ENCODE assay signal across 27 cellular contexts in genomic region chr15:68469162-68470048, GRCh38. TPM values are rescaled to one million over a fixed set of nuclear protein-coding genes. Genes with fewer than 3 reads are reported as not detected.
DNase-seq lines count a peak whose midpoint lies in the region; ATAC-seq and TF ChIP-seq lines count a peak whose summit lies in the region.
"Had no signal": no experiment of that assay in that cellular context is flagged by ENCODE, and none has a peak within 500 bp of the region (broad histone marks: within the 10 kb centered on the region; RNA-seq: fewer than 3 reads in every experiment).

No MANE protein-coding gene starts in this region.

- H3K4me3 Mint-ChIP-seq in GM23338, result no peak overlapping the region
- H3K4me3 Mint-ChIP-seq: activated CD8-positive, alpha-beta T cell treated with anti-CD3 and anti-CD28 coated beads, Interleukin-2, amount 10 ng/mL, durations not matched to agents 7 days and 5 days; CD14-positive monocyte; dendritic cell treated with granulocyte-macrophage colony-stimulating factor and Interleukin-4, amounts not matched to agents 40 ng/mL and 50 ng/mL, for 4 days; nephron progenitor cell; stimulated activated naive CD8-positive, alpha-beta T cell treated with anti-CD3 and anti-CD28 coated beads, Interleukin-15, Interleukin-2, amounts not matched to agents 100 ng/mL and 50 ng/mL, for 24 hours; T-cell had no signal

- TF ChIP-seq EP300 in stomach (IDR thresholded peaks at IDR 0.05), result no peak

- H3K79me2 ChIP-seq in GM23338 (replicated peaks; ENCODE audit: insufficient read depth) (no peaks in the 10 kb centered on the region), osteoblast (ENCODE audit: insufficient read depth, low read length) (no peaks in the 10 kb centered on the region)
- H3K79me2 ChIP-seq: parathyroid adenoma had no signal

- in situ Hi-C loops in astrocyte of the spinal cord (cut with HindIII; ENCODE audit: low sequenced_read_pairs), result no loop called here

- no peak for ATAC-seq in GM23338
- no peak for ATAC-seq in HG03135 (IDR thresholded peaks at IDR 0.05; ENCODE audit: unreplicated experiment)
- ATAC-seq: activated CD8-positive, alpha-beta T cell treated with anti-CD3 and anti-CD28 coated beads, Interleukin-2, amount 10 ng/mL, durations not matched to agents 7 days and 5 days; HCT116; Panc1; right lobe of liver; T-cell had no signal

- no peak overlapping the region for H3K27ac Mint-ChIP-seq in GM23338
- H3K27ac Mint-ChIP-seq: activated CD8-positive, alpha-beta T cell treated with anti-CD3 and anti-CD28 coated beads, Interleukin-2, amount 10 ng/mL, durations not matched to agents 7 days and 5 days; CD14-positive monocyte; dendritic cell treated with granulocyte-macrophage colony-stimulating factor and Interleukin-4, amounts not matched to agents 40 ng/mL and 50 ng/mL, for 4 days; nephron progenitor cell; stimulated activated naive CD8-positive, alpha-beta T cell treated with anti-CD3 and anti-CD28 coated beads, Interleukin-15, Interleukin-2, amounts not matched to agents 100 ng/mL and 50 ng/mL, for 24 hours; T-cell had no signal

- peaks cover 3% of the 10 kb centered on the region; the same call in 1 of the 3 replicates for H3K4me1 Mint-ChIP-seq in GM23338
- H3K4me1 Mint-ChIP-seq: CD14-positive monocyte, nephron progenitor cell, T-cell had no signal

- H3K27ac ChIP-seq in 22Rv1 (peak overlapping the region; percentile 54), GM23338 (ENCODE audit: low read depth) (no peak overlapping the region), osteoblast (ENCODE audit: low read depth, low read length) (peak overlapping the region; percentile 84), stomach (no peak overlapping the region)
- H3K27ac ChIP-seq: parathyroid adenoma, right lobe of liver, transverse colon had no signal

- H3K27me3 ChIP-seq in GM23338 (ENCODE audit: insufficient read depth) (no peaks in the 10 kb centered on the region), osteoblast (ENCODE audit: insufficient read depth, low read length) (no peaks in the 10 kb centered on the region), stomach (no peaks in the 10 kb centered on the region)
- H3K27me3 ChIP-seq: right lobe of liver, transverse colon had no signal

- H3K4me1 ChIP-seq in GM23338 (ENCODE audit: insufficient read depth) (no peaks in the 10 kb centered on the region), osteoblast (ENCODE audit: insufficient read depth, low read length) (peaks cover 43% of the 10 kb centered on the region), stomach (no peaks in the 10 kb centered on the region)
- H3K4me1 ChIP-seq: right lobe of liver had no signal

- no peak for TF ChIP-seq POLR2A in stomach (IDR thresholded peaks at IDR 0.05)

- H3K4me2 ChIP-seq in GM23338, result no peak overlapping the region
- peak overlapping the region; percentile 29 for H3K4me2 ChIP-seq in osteoblast (ENCODE audit: insufficient read depth, low read length)

- intact Hi-C loops in stomach (cut with DNase I; ENCODE audit: low total_unique reads), result no loop called here

- H3K36me3 ChIP-seq in GM23338 (ENCODE audit: insufficient read depth) (no peaks in the 10 kb centered on the region), osteoblast (ENCODE audit: insufficient read depth, low read length) (no peaks in the 10 kb centered on the region), stomach (no peaks in the 10 kb centered on the region)
- H3K36me3 ChIP-seq: right lobe of liver, transverse colon had no signal

- H3K9me3 ChIP-seq in osteoblast (ENCODE audit: low read depth, low read length) (no peaks in the 10 kb centered on the region), stomach (no peaks in the 10 kb centered on the region)
- H3K9me3 ChIP-seq: right lobe of liver, transverse colon had no signal

- DNase-seq in GM23338 (ENCODE audit: low spot score), result no peak
- DNase-seq in astrocyte of the spinal cord (ENCODE audit: low read depth, low spot score), result peak; percentile 58
- DNase-seq in osteoblast (ENCODE audit: insufficient read length, low spot score, missing footprints), result peak; percentile 75
- no peak for DNase-seq in NOMO-1 treated with dmso at 0.1 percent for 144 hours (lab: John Stamatoyannopoulos, UW; ENCODE audit: unreplicated experiment)
- no peak for DNase-seq in DMS153 treated with DMSO at 0.1 percent for 48 hours (lab: John Stamatoyannopoulos, UW; ENCODE audit: unreplicated experiment)
- DNase-seq in stomach, result no peak
- DNase-seq: ACHN; activated CD8-positive, alpha-beta T cell treated with anti-CD3 and anti-CD28 coated beads, Interleukin-2, amount 10 ng/mL, durations not matched to agents 7 days and 5 days; activated gamma-delta T cell; Calu3; glutamatergic neuron; NCI-H1105; NCI-H2029 treated with DMSO at 0.1 percent for 48 hours; NCI-H446 treated with DMSO at 0.1 percent for 48 hours; nephron progenitor cell; right lobe of liver; T-cell; transverse colon had no signal

- no peaks in the 10 kb centered on the region for H3K9me3 Mint-ChIP-seq in GM23338
- H3K9me3 Mint-ChIP-seq: dendritic cell treated with granulocyte-macrophage colony-stimulating factor and Interleukin-4, amounts not matched to agents 40 ng/mL and 50 ng/mL, for 4 days; stimulated activated naive CD8-positive, alpha-beta T cell treated with anti-CD3 and anti-CD28 coated beads, Interleukin-15, Interleukin-2, amounts not matched to agents 100 ng/mL and 50 ng/mL, for 24 hours; T-cell had no signal

- no peaks in the 10 kb centered on the region for H4K20me1 ChIP-seq in GM23338 (replicated peaks; ENCODE audit: insufficient read depth)
- H4K20me1 ChIP-seq in osteoblast (ENCODE audit: insufficient read depth, low read length), result no peaks in the 10 kb centered on the region

- peaks cover 8% of the 10 kb centered on the region for H3K27me3 Mint-ChIP-seq in GM23338 (ENCODE audit: insufficient read depth, low read depth, poor library complexity)
- H3K27me3 Mint-ChIP-seq: dendritic cell treated with granulocyte-macrophage colony-stimulating factor and Interleukin-4, amounts not matched to agents 40 ng/mL and 50 ng/mL, for 4 days had no signal

- H3K9me2 ChIP-seq in GM23338 (ENCODE audit: insufficient read depth), result no peaks in the 10 kb centered on the region

- 68 to 80% (median 72%) methylated on average over 6 of the region's 6 CpGs for WGBS in stomach, 5 donors

- 0 out of 2 replicates have a peak overlapping the region, but pooled peaks have one; percentile 10 for H2AFZ ChIP-seq in GM23338
- peak overlapping the region; percentile 18 for H2AFZ ChIP-seq in osteoblast (ENCODE audit: low read length)
- H2AFZ ChIP-seq: parathyroid adenoma had no signal

- H3K36me3 Mint-ChIP-seq in GM23338 (ENCODE audit: low read depth), result no peaks in the 10 kb centered on the region
- H3K36me3 Mint-ChIP-seq: CD14-positive monocyte, T-cell had no signal

- no peak for TF ChIP-seq CTCF in 22Rv1 (IDR thresholded peaks at IDR 0.05)
- TF ChIP-seq CTCF in GM23338 (conservative IDR thresholded peaks at IDR 0.05; ENCODE audit: low read depth in 2 of 2), result no peak
- TF ChIP-seq CTCF in astrocyte of the spinal cord (IDR thresholded peaks at IDR 0.05; ENCODE audit: low read depth, low read length), result no peak
- TF ChIP-seq CTCF in osteoblast (IDR thresholded peaks at IDR 0.05; ENCODE audit: extremely low read depth, low read depth, low read length), result no peak
- no peak for TF ChIP-seq CTCF in stomach (IDR thresholded peaks at IDR 0.05)

- H3F3A ChIP-seq in GM23338 (replicated peaks; ENCODE audit: low read depth), result no peaks in the 10 kb centered on the region

- no peak overlapping the region for H3K4me3 ChIP-seq in GM23338
- no peak overlapping the region for H3K4me3 ChIP-seq in astrocyte of the spinal cord (ENCODE audit: low read depth, low read length)
- no peak overlapping the region for H3K4me3 ChIP-seq in osteoblast (ENCODE audit: insufficient read depth, low read length)
- H3K4me3 ChIP-seq in stomach, result no peak overlapping the region
- H3K4me3 ChIP-seq: right lobe of liver, transverse colon had no signal

TF ChIP-seq in GM23338, 12 proteins besides CTCF, POLR2A, EP300 and RAD21:
- no peak for TF ChIP-seq ETS1 (IDR thresholded peaks at IDR 0.05)

RNA-seq across cellular contexts. Expression of gene ITGA11, which starts 37.4 kb away (rescaled TPM):
- total RNA-seq in GM23338 (2014; rRNA removed; shearing (Covaris generic)), result 0.03 TPM in 1 of 2 replicates, not detected in the other
- polyA plus RNA-seq in GM23338 (2016; fragmentation: Nextera tagmentation; extraction: Ambion mirVana) (0.14 and 0.40 TPM in 2 replicates), stomach (under 1 TPM; 0.08 to 1.00 (median 0.92) TPM)
- total RNA-seq in osteoblast (567 and 697 TPM in 2 replicates), stomach (10 to 100 TPM in 1 of 5 donors, 1 to 10 TPM in 3, under 1 TPM in 1; 0.58 to 12.1 (median 4.3) TPM)
- total RNA-seq: Calu3 had no signal
- polyA plus RNA-seq: keratinocyte had no signal

Comparison
In these comparisons a context has a peak if more than half of its experiments do, and no peak if none do; other contexts are left out.
1. H3K27ac ChIP-seq: peak in 22Rv1 (single experiment) and osteoblast (single experiment); none in GM23338 (single experiment) and stomach (0 of 5).
2. DNase-seq: peak in astrocyte of the spinal cord (single experiment) and osteoblast (single experiment); none in GM23338 (single experiment), NOMO-1 treated with dmso at 0.1 percent for 144 hours (single experiment), DMS153 treated with DMSO at 0.1 percent for 48 hours (single experiment) and stomach (single experiment).
3. RNA of gene ITGA11, which starts 37.4 kb away (total RNA-seq): 567 to 697 TPM in osteoblast; 0.58 to 12.1 TPM in stomach and 0.03 TPM in GM23338; every median in the first group is over 10 times any median in the second.